8 cellular contexts compared by ENCODE assay signal in the genomic region with DNA sequence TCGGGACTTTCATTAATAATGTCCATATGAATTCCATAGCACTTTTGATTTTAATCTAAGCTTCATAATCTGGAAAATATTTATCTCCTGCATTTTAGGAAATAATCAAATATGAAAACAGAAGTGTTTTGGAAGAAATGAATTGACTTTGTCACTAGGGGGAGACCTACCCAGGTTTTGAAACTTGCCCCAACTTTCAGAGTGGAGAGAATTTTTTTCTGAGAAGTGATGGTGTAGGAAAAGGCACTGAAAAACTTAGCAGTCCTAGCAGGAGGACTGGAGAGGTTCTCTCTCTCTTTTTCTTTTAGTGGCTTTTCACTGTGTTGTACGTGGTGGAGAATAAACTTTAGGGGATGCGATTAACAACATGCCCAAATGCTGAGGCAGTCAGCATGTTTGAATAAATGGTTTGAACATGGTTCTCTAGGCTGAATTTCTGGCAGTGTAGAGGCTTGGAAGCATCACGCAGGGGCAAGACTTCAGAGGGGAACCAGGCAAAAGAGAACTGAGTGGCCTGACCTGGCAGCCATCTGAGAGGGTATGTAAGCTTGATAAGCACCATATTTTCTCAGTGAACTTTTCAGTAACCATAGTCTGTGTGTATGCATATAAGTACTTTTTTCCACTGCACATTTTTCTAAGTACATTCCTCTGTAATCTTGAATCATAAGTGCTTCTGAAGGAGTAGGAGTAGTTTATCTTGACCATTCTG.
DNase-seq lines count a peak whose midpoint lies in the region; ATAC-seq and TF ChIP-seq lines count a peak whose summit lies in the region.

No MANE protein-coding gene starts in this region.

- no peaks in the 10 kb centered on the region for H3K36me3 ChIP-seq in esophagus squamous epithelium

- H3K4me3 ChIP-seq in esophagus squamous epithelium, result no peak overlapping the region

- no peaks in the 10 kb centered on the region for H3K9me3 ChIP-seq in esophagus squamous epithelium

- ATAC-seq in HG02798 (IDR thresholded peaks at IDR 0.05; ENCODE audit: poor library complexity, unreplicated experiment), result peak; percentile 48
- ATAC-seq in omental fat pad (ENCODE audit: low FRiP score), result peak; percentile 76
- ATAC-seq in GM21786 (IDR thresholded peaks at IDR 0.05; ENCODE audit: unreplicated experiment), result no peak

- WGBS in esophagus squamous epithelium, 2 donors, result 29 to 36% methylated on average over 4 of the region's 4 CpGs

- in situ Hi-C loops in SK-MEL-5 (cut with HindIII; ENCODE audit: low pct_unique_long_range_greater_than_20kb, low sequenced_read_pairs), result no loop called here

- no peaks in the 10 kb centered on the region for H3K27me3 ChIP-seq in esophagus squamous epithelium

- intact Hi-C loops in esophagus squamous epithelium (cut with DNase I), result loop anchor here (10.0 kb wide), 1 partner anchor 376 kb away; no protein-coding TSS in a partner anchor

- peak; percentile 10 for DNase-seq in NCI-H2196 (lab: John Stamatoyannopoulos, UW; ENCODE audit: unreplicated experiment)
- no peak for DNase-seq in NCI-H2196 treated with DMSO at 0.1 percent for 48 hours (lab: John Stamatoyannopoulos, UW; ENCODE audit: unreplicated experiment)
- peak; percentile 55 for DNase-seq in SK-MEL-5 (ENCODE audit: low read depth, low spot score)
- no peak for DNase-seq in esophagus squamous epithelium (lab: John Stamatoyannopoulos, UW)
- no peak for DNase-seq in omental fat pad (ENCODE audit: low spot score)
- no peak for DNase-seq in stimulated activated CD8-positive, alpha-beta memory T cell treated with anti-CD3 and anti-CD28 coated beads, Interleukin-4, amount 100 ng/mL, for 48 hours

- no peak for TF ChIP-seq POLR2A in esophagus squamous epithelium (IDR thresholded peaks at IDR 0.05)

- TF ChIP-seq CTCF in esophagus squamous epithelium (IDR thresholded peaks at IDR 0.05) (peak; percentile 26 to 54 (median 43)), omental fat pad (IDR thresholded peaks at IDR 0.05) (no peak)

- H3K27ac ChIP-seq in esophagus squamous epithelium, result no peak overlapping the region

- H3K4me1 ChIP-seq in esophagus squamous epithelium, result no peaks in the 10 kb centered on the region

Comparison
In these comparisons a context has a peak if more than half of its experiments do, and no peak if none do; other contexts are left out.
1. DNase-seq: peak in NCI-H2196 (single experiment) and SK-MEL-5 (single experiment); none in NCI-H2196 treated with DMSO at 0.1 percent for 48 hours (single experiment), esophagus squamous epithelium (single experiment), omental fat pad (single experiment) and stimulated activated CD8-positive, alpha-beta memory T cell treated with anti-CD3 and anti-CD28 coated beads, Interleukin-4, amount 100 ng/mL, for 48 hours (single experiment).
2. CTCF ChIP-seq: peak in esophagus squamous epithelium (6 of 6); none in omental fat pad (0 of 3).